In the genomic region with DNA sequence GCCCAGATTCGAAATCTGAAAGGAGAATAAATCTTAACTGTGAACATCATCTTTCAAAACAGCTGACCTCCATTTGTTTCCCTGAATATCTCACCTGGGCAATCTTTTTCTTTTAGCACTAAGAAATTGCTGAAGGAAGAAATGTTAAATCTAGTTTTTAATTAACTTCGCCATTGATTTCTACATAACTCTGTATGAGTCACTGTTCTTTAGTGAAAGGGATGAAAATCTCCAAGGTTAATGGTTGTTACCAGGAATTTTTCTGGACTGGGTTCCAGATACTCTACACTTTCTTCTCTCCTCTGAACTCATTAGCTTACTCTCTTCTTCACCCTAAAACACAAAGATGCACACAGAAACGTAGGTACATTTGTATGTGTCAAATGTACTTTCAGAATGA, we compare ENCODE assay signal across 19 cellular contexts.
DNase-seq lines count a peak whose midpoint lies in the region; ATAC-seq, FAIRE-seq and TF ChIP-seq lines count a peak whose summit lies in the region.
"Had no signal": no experiment of that assay in that cellular context is flagged by ENCODE, and none has a peak within 500 bp of the region (broad histone marks: within the 10 kb centered on the region; RNA-seq: fewer than 3 reads in every experiment).

No MANE protein-coding gene starts in this region.

- no peaks in the 10 kb centered on the region for H3K27me3 ChIP-seq in pancreas

- DNase-seq in ACHN (peak; percentile 18), RCC 7860 (ENCODE audit: low spot score) (no peak), pancreas (no peak), sciatic nerve (ENCODE audit: low spot score) (no peak)
- no peak for DNase-seq in activated CD4-positive, CD25-positive, alpha-beta regulatory T cell (lab: John Stamatoyannopoulos, UW)
- DNase-seq: 8988T; C1 segment of cervical spinal cord; CD4-positive, alpha-beta T cell; DMS153; DMS79 treated with DMSO at 0.1 percent for 48 hours; EL; GOT3; H9 had no signal

- intact Hi-C loops in pancreas (cut with DNase I) (no loop called here), sciatic nerve (cut with DNase I) (no loop called here)

- no peaks in the 10 kb centered on the region for H3K36me3 ChIP-seq in pancreas

- FAIRE-seq in RCC 7860 (lab: Jason Lieb, UNC), result peak; percentile 81
- FAIRE-seq in islet of Langerhans (lab: Jason Lieb, UNC), result peak; percentile 73
- FAIRE-seq in pancreas (lab: Jason Lieb, UNC), result no peak
- FAIRE-seq: D721Med, GM12891, HTR-8/SVneo had no signal

- no peak for TF ChIP-seq CTCF in pancreas (IDR thresholded peaks at IDR 0.05)

- peak in 3 of 4 donors; percentile 57 to 71 (median 68) for ATAC-seq in pancreas
- no peak for ATAC-seq in esophagus mucosa
- ATAC-seq in HG02852 (IDR thresholded peaks at IDR 0.05; ENCODE audit: unreplicated experiment), result no peak
- ATAC-seq in sciatic nerve, result no peak

- H3K4me1 ChIP-seq in pancreas, result peaks cover 0 to 12% (median 0%) of the 10 kb centered on the region in 3 donors

- 35 to 41% methylated on average over 3 of the region's 3 CpGs for WGBS in pancreas, 2 donors

- no peaks in the 10 kb centered on the region for H3K9me3 ChIP-seq in pancreas

- H3K4me3 ChIP-seq in pancreas, result no peak overlapping the region

- peak overlapping the region in 3 of 4 donors; percentile 34 to 67 (median 39) for H3K27ac ChIP-seq in pancreas

- in situ Hi-C loops in ACHN (cut with HindIII; ENCODE audit: low pct_ligation_motif_present, low pct_unique_long_range_greater_than_20kb, low sequenced_read_pairs), result no loop called here

Comparison
In these comparisons a context has a peak if more than half of its experiments do, and no peak if none do; other contexts are left out.
1. ATAC-seq: peak in pancreas (3 of 4); none in esophagus mucosa (single experiment), HG02852 (single experiment) and sciatic nerve (single experiment).